Comparison of ENCODE assay signal across 1 cellular context in the genomic region with DNA sequence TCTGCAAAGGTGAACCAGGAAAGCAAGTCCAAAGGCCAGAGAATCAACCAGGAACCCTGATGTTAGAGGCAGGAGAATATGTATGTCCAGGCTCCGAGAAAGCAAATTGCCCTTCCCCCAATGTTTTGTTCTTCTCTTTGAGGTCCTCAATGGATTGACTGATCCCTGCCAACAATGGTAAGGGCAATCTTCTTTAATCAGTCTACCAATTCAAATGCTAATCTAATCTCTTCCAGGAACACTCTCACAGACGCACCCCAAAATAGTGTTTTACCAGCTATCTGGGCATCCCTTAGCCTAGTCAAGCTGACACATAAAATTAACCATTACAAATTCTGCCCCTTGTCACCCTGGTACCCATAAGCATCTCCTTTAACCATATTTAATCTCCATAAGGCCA.
TF ChIP-seq lines count a peak whose summit lies in the region.

No MANE protein-coding gene starts in this region.

TF ChIP-seq in GM23338, 12 proteins besides CTCF, POLR2A, EP300 and RAD21:
- TF ChIP-seq ZNF462 (CRISPR knock-in tag; IDR thresholded peaks at IDR 0.05) = peak; percentile 47; the same call in 1 of the 2 replicates
- TF ChIP-seq EZH2 (IDR thresholded peaks at IDR 0.05; ENCODE audit: low read depth, unreplicated experiment) = no peak
- TF ChIP-seq ZNF114 (CRISPR knock-in tag; IDR thresholded peaks at IDR 0.05) = no peak
